Comparison of ENCODE assay signal across 1 cellular context in the genomic region with DNA sequence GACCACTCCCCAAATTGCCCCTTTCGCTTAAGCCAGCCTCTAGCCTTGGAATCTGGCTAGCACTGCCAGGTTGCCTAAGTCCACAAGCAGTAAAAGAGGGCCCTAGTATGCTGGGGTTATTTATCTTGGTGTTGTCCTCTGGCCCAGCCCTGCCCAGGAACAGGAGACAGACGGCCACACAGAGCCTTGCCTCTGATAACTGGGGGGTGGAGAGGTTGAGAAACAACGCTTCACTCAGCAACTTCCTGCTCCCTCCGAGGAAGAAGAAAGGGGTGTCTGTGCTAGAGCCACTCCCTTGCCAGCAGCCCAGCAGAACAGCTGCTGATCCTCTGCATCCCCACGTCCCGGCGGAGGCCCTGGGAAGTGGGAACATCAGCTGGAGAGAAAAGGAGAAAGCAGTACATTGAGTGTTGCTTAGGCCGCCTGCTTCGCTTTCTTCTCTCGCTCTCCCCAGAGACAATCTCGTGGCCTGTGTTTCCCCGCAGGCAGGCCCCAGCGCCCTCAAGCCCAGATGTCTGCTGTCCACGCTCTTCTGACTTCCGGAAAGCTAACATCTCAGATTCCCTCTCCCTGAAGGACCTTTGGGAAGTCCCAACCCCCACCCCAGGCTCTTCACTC.
TF ChIP-seq lines count a peak whose summit lies in the region.

No MANE protein-coding gene starts in this region.

TF ChIP-seq in K562, 482 proteins besides CTCF, POLR2A, EP300 and RAD21 (continued from another document and continues in another):
- TF ChIP-seq TCF15 (CRISPR knock-in tag; IDR thresholded peaks at IDR 0.05) (no peak), ZNF12 (CRISPR knock-in tag; IDR thresholded peaks at IDR 0.05) (no peak), ZNF507 (tag; conservative IDR thresholded peaks at IDR 0.05) (no peak), MAX (CRISPR knock-in tag; IDR thresholded peaks at IDR 0.05) (peak; percentile 57; the same call in 1 of the 2 replicates), ELF1 (tag; IDR thresholded peaks at IDR 0.05) (peak; percentile 62), ZNF655 (CRISPR knock-in tag; IDR thresholded peaks at IDR 0.05) (no peak), HMGN3 (IDR thresholded peaks at IDR 0.05; ENCODE audit: borderline replicate concordance, extremely low read depth, insufficient read length, low read depth, low read length) (no peak), HEY1 (CRISPR knock-in tag; IDR thresholded peaks at IDR 0.05; ENCODE audit: borderline replicate concordance) (no peak), PCBP1 (IDR thresholded peaks at IDR 0.05; ENCODE audit: low read depth, low read length, poor library complexity, severe bottlenecking) (no peak), ARID3A (IDR thresholded peaks at IDR 0.05; ENCODE audit: borderline replicate concordance, low read depth, low read length) (no peak), POLR2AphosphoS5 (IDR thresholded peaks at IDR 0.05; ENCODE audit: control insufficient read depth, insufficient read depth, low read depth, low read length) (peak; percentile 30; the same call in 1 of the 2 replicates), ZNF324 (CRISPR knock-in tag; IDR thresholded peaks at IDR 0.05) (no peak), ZBTB8A (IDR thresholded peaks at IDR 0.05; ENCODE audit: partially characterized antibody) (no peak), ZNF764 (CRISPR knock-in tag; IDR thresholded peaks at IDR 0.05; ENCODE audit: low read depth) (no peak), BRF2 (IDR thresholded peaks at IDR 0.05; ENCODE audit: borderline replicate concordance, insufficient read depth, insufficient read length) (no peak), ZNF184 (CRISPR knock-in tag; IDR thresholded peaks at IDR 0.05) (no peak), TAF15 (IDR thresholded peaks at IDR 0.05; ENCODE audit: low read depth, low read length) (no peak), PHF20 (IDR thresholded peaks at IDR 0.05; ENCODE audit: partially characterized antibody) (peak; percentile 72), EP400 (IDR thresholded peaks at IDR 0.05) (peak; percentile 66)
- TF ChIP-seq, protein P1, sequence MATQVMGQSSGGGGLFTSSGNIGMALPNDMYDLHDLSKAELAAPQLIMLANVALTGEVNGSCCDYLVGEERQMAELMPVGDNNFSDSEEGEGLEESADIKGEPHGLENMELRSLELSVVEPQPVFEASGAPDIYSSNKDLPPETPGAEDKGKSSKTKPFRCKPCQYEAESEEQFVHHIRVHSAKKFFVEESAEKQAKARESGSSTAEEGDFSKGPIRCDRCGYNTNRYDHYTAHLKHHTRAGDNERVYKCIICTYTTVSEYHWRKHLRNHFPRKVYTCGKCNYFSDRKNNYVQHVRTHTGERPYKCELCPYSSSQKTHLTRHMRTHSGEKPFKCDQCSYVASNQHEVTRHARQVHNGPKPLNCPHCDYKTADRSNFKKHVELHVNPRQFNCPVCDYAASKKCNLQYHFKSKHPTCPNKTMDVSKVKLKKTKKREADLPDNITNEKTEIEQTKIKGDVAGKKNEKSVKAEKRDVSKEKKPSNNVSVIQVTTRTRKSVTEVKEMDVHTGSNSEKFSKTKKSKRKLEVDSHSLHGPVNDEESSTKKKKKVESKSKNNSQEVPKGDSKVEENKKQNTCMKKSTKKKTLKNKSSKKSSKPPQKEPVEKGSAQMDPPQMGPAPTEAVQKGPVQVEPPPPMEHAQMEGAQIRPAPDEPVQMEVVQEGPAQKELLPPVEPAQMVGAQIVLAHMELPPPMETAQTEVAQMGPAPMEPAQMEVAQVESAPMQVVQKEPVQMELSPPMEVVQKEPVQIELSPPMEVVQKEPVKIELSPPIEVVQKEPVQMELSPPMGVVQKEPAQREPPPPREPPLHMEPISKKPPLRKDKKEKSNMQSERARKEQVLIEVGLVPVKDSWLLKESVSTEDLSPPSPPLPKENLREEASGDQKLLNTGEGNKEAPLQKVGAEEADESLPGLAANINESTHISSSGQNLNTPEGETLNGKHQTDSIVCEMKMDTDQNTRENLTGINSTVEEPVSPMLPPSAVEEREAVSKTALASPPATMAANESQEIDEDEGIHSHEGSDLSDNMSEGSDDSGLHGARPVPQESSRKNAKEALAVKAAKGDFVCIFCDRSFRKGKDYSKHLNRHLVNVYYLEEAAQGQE (CRISPR knock-in tag; IDR thresholded peaks at IDR 0.05; ENCODE audit: low read depth), result 0 out of 2 replicates have a peak, but pooled peaks have one; percentile 31
- TF ChIP-seq, protein P2, sequence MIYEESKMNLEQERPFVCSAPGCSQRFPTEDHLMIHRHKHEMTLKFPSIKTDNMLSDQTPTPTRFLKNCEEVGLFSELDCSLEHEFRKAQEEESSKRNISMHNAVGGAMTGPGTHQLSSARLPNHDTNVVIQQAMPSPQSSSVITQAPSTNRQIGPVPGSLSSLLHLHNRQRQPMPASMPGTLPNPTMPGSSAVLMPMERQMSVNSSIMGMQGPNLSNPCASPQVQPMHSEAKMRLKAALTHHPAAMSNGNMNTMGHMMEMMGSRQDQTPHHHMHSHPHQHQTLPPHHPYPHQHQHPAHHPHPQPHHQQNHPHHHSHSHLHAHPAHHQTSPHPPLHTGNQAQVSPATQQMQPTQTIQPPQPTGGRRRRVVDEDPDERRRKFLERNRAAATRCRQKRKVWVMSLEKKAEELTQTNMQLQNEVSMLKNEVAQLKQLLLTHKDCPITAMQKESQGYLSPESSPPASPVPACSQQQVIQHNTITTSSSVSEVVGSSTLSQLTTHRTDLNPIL (CRISPR knock-in tag; IDR thresholded peaks at IDR 0.05), result no peak
- TF ChIP-seq, protein P3, sequence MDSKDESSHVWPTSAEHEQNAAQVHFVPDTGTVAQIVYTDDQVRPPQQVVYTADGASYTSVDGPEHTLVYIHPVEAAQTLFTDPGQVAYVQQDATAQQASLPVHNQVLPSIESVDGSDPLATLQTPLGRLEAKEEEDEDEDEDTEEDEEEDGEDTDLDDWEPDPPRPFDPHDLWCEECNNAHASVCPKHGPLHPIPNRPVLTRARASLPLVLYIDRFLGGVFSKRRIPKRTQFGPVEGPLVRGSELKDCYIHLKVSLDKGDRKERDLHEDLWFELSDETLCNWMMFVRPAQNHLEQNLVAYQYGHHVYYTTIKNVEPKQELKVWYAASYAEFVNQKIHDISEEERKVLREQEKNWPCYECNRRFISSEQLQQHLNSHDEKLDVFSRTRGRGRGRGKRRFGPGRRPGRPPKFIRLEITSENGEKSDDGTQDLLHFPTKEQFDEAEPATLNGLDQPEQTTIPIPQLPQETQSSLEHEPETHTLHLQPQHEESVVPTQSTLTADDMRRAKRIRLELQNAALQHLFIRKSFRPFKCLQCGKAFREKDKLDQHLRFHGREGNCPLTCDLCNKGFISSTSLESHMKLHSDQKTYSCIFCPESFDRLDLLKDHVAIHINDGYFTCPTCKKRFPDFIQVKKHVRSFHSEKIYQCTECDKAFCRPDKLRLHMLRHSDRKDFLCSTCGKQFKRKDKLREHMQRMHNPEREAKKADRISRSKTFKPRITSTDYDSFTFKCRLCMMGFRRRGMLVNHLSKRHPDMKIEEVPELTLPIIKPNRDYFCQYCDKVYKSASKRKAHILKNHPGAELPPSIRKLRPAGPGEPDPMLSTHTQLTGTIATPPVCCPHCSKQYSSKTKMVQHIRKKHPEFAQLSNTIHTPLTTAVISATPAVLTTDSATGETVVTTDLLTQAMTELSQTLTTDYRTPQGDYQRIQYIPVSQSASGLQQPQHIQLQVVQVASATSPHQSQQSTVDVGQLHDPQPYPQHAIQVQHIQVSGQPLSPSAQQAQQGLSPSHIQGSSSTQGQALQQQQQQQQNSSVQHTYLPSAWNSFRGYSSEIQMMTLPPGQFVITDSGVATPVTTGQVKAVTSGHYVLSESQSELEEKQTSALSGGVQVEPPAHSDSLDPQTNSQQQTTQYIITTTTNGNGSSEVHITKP (IDR thresholded peaks at IDR 0.05; ENCODE audit: partially characterized antibody), result peak; percentile 80
- TF ChIP-seq, protein P4, sequence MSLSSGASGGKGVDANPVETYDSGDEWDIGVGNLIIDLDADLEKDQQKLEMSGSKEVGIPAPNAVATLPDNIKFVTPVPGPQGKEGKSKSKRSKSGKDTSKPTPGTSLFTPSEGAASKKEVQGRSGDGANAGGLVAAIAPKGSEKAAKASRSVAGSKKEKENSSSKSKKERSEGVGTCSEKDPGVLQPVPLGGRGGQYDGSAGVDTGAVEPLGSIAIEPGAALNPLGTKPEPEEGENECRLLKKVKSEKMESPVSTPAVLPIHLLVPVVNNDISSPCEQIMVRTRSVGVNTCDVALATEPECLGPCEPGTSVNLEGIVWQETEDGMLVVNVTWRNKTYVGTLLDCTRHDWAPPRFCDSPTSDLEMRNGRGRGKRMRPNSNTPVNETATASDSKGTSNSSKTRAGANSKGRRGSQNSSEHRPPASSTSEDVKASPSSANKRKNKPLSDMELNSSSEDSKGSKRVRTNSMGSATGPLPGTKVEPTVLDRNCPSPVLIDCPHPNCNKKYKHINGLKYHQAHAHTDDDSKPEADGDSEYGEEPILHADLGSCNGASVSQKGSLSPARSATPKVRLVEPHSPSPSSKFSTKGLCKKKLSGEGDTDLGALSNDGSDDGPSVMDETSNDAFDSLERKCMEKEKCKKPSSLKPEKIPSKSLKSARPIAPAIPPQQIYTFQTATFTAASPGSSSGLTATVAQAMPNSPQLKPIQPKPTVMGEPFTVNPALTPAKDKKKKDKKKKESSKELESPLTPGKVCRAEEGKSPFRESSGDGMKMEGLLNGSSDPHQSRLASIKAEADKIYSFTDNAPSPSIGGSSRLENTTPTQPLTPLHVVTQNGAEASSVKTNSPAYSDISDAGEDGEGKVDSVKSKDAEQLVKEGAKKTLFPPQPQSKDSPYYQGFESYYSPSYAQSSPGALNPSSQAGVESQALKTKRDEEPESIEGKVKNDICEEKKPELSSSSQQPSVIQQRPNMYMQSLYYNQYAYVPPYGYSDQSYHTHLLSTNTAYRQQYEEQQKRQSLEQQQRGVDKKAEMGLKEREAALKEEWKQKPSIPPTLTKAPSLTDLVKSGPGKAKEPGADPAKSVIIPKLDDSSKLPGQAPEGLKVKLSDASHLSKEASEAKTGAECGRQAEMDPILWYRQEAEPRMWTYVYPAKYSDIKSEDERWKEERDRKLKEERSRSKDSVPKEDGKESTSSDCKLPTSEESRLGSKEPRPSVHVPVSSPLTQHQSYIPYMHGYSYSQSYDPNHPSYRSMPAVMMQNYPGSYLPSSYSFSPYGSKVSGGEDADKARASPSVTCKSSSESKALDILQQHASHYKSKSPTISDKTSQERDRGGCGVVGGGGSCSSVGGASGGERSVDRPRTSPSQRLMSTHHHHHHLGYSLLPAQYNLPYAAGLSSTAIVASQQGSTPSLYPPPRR (CRISPR knock-in tag; IDR thresholded peaks at IDR 0.05; ENCODE audit: borderline replicate concordance), result no peak
